8 cellular contexts compared by ENCODE assay signal in genomic region chr2:127107622-127107999, GRCh38. TPM values are rescaled to one million over a fixed set of nuclear protein-coding genes. Genes with fewer than 3 reads are reported as not detected.
A peak's percentile ranks its signal among the peaks of the same experiment; 100 is the strongest.
DNase-seq lines count a peak whose midpoint lies in the region; ATAC-seq and TF ChIP-seq lines count a peak whose summit lies in the region.

No MANE protein-coding gene starts in this region.

- TF ChIP-seq CTCF in CD14-positive monocyte (IDR thresholded peaks at IDR 0.05) (peak; percentile 44), LNCaP clone FGC (IDR thresholded peaks at IDR 0.05; ENCODE audit: control insufficient read depth, extremely low read depth, insufficient read depth) (no peak), MCF 10A (IDR thresholded peaks at IDR 0.05; ENCODE audit: unreplicated experiment) (no peak), right lobe of liver (IDR thresholded peaks at IDR 0.05) (peak in 2 of 4 donors; percentile 4 to 29), thyroid gland (IDR thresholded peaks at IDR 0.05) (peak in 3 of 6 experiments; percentile 9 to 33 (median 22))

- H3K27me3 Mint-ChIP-seq in CD14-positive monocyte (ENCODE audit: low read depth in 3 of 3) (peaks cover 18 to 42% (median 26%) of the 10 kb centered on the region in 3 donors), MCF 10A (ENCODE audit: insufficient read depth, unreplicated experiment) (peaks cover 4% of the 10 kb centered on the region)

- H3K9me3 Mint-ChIP-seq in CD14-positive monocyte (no peaks in the 10 kb centered on the region), MCF 10A (ENCODE audit: unreplicated experiment) (no peaks in the 10 kb centered on the region)

- 9% methylated on average over 16 of the region's 17 CpGs for WGBS in right lobe of liver (ENCODE audit: insufficient coverage, low coverage, low lambda C conversion rate, missing lambda C conversion rate)
- 8 to 12% methylated on average over 17 of the region's 17 CpGs for WGBS in thyroid gland, 2 donors

- H3K4me3 ChIP-seq in LNCaP clone FGC (ENCODE audit: low read depth, low read length): peak overlapping the region; percentile 83
- peak overlapping the region; percentile 85 to 94 (median 93) for H3K4me3 ChIP-seq in right lobe of liver
- H3K4me3 ChIP-seq in thyroid gland (replicated peaks in 1 of 3): peak overlapping the region; percentile 46 to 84 (median 79)

- CTCF ChIA-PET in MCF 10A (lab: Yijun Ruan, JAX): interaction anchor here (1.1 kb wide), 1 partner anchor 9 kb away, joined by 3 read pairs; no protein-coding TSS in a partner anchor

- TF ChIP-seq POLR2A in right lobe of liver (IDR thresholded peaks at IDR 0.05) (no peak), thyroid gland (IDR thresholded peaks at IDR 0.05) (no peak)

- H3K4me1 Mint-ChIP-seq in CD14-positive monocyte: peaks cover 10% of the 10 kb centered on the region
- peaks cover 14% of the 10 kb centered on the region for H3K4me1 Mint-ChIP-seq in MCF 10A (ENCODE audit: insufficient read depth, unreplicated experiment)

- peak overlapping the region in 4 of 7 donors; percentile 12 to 42 (median 30) for H3K27ac Mint-ChIP-seq in CD14-positive monocyte
- no peak overlapping the region for H3K27ac Mint-ChIP-seq in MCF 10A (ENCODE audit: low read depth, unreplicated experiment)

- peak overlapping the region; percentile 82 to 90 for H3K4me3 Mint-ChIP-seq in CD14-positive monocyte
- H3K4me3 Mint-ChIP-seq in MCF 10A (ENCODE audit: unreplicated experiment): peak overlapping the region; percentile 80

- H3K9me3 ChIP-seq in right lobe of liver (no peaks in the 10 kb centered on the region), thyroid gland (no peaks in the 10 kb centered on the region)

- H3K27ac ChIP-seq in right lobe of liver: peak overlapping the region; percentile 64 to 76 (median 73)
- H3K27ac ChIP-seq in thyroid gland: peak overlapping the region; percentile 40 to 82 (median 79)

- intact Hi-C loops in CD14-positive monocyte (cut with micrococcal nuclease) (loop anchor here (2.0 to 5.0 kb wide), 2 partner anchors 21 to 35 kb away; no protein-coding TSS in a partner anchor), MCF 10A (cut with micrococcal nuclease) (loop anchor here (1.0 kb wide), 2 partner anchors 23 to 39 kb away; no protein-coding TSS in a partner anchor), right lobe of liver (cut with DNase I) (no loop called here), thyroid gland (cut with DNase I) (no loop called here)

- no peaks in the 10 kb centered on the region for H3K27me3 ChIP-seq in right lobe of liver
- H3K27me3 ChIP-seq in thyroid gland: no peaks in the 10 kb centered on the region

- H3K36me3 Mint-ChIP-seq in CD14-positive monocyte: no peaks in the 10 kb centered on the region
- H3K36me3 Mint-ChIP-seq in MCF 10A (ENCODE audit: insufficient read depth, unreplicated experiment): peaks cover 5% of the 10 kb centered on the region

- H3K4me1 ChIP-seq in right lobe of liver (peaks cover 0 to 19% (median 0%) of the 10 kb centered on the region in 4 donors), thyroid gland (peaks cover 3 to 20% of the 10 kb centered on the region in 2 donors)

- DNase-seq in CD14-positive monocyte (ENCODE audit: low spot score) (no peak), LNCaP clone FGC (ENCODE audit: low read depth) (no peak), MCF 10A (ENCODE audit: unreplicated experiment) (no peak), right lobe of liver (no peak), thyroid gland (no peak), NOMO-1 treated with DMSO at 0.1 percent for 48 hours (lab: John Stamatoyannopoulos, UW; ENCODE audit: unreplicated experiment) (no peak), NCI-H1436 treated with DMSO at 0.1 percent for 48 hours (lab: John Stamatoyannopoulos, UW) (no peak)

- ATAC-seq in GM21381 (IDR thresholded peaks at IDR 0.05; ENCODE audit: unreplicated experiment) (peak; percentile 16), right lobe of liver (peak in 2 of 4 donors; percentile 5 to 16)

- POLR2A ChIA-PET in MCF 10A (lab: Yijun Ruan, JAX): interaction anchor here (0.6 to 2.9 kb wide), 7 partner anchors 13 to 287 kb away, joined by 3 to 16 read pairs (median 4); partner anchors contain the start of gene ERCC3

- H3K36me3 ChIP-seq in right lobe of liver: no peaks in the 10 kb centered on the region
- H3K36me3 ChIP-seq in thyroid gland: no peaks in the 10 kb centered on the region

- no TSS peak for BruUV-seq in MCF 10A (replicated peaks; lab: Mats Ljungman, UMichigan)

RNA-seq across cellular contexts. Expression of gene BIN1, which starts 0.7 kb away (rescaled TPM):
- polyA plus RNA-seq in CD14-positive monocyte: 1 to 10 TPM; 4.1 to 7.5 TPM
- total RNA-seq in MCF 10A (2022): 22.4 and 29.6 TPM in 2 replicates
- 10 to 100 TPM; 20.4 to 30.8 (median 26.3) TPM for total RNA-seq in right lobe of liver
- total RNA-seq in thyroid gland: 10 to 100 TPM; 49.2 to 68.3 (median 64.2) TPM

Comparison
In these comparisons a context has a peak if more than half of its experiments do, and no peak if none do; other contexts are left out.
1. intact Hi-C loops: an anchor here in CD14-positive monocyte (2.0 to 5.0 kb wide) and MCF 10A (1.0 kb wide); none called in right lobe of liver and thyroid gland.